Comparison of ENCODE assay signal across 28 cellular contexts in genomic region chr18:69790649-69791048, GRCh38.
"Had no signal": no experiment of that assay in that cellular context is flagged by ENCODE, and none has a peak within 500 bp of the region (broad histone marks: within the 10 kb centered on the region; RNA-seq: fewer than 3 reads in every experiment).

No MANE protein-coding gene starts in this region.

- H3K4me1 ChIP-seq: colonic mucosa, esophagus muscularis mucosa, esophagus squamous epithelium, gastrocnemius medialis, gastroesophageal sphincter, heart left ventricle, heart right ventricle had no signal

- H3K4me3 ChIP-seq: colonic mucosa, coronary artery, dorsolateral prefrontal cortex, esophagus muscularis mucosa, esophagus squamous epithelium, gastrocnemius medialis, gastroesophageal sphincter, heart left ventricle, heart right ventricle had no signal

- H3K9me3 ChIP-seq: colonic mucosa, esophagus muscularis mucosa, esophagus squamous epithelium, gastrocnemius medialis, gastroesophageal sphincter had no signal

- H3K36me3 ChIP-seq: colonic mucosa, esophagus muscularis mucosa, esophagus squamous epithelium, gastrocnemius medialis, gastroesophageal sphincter, heart left ventricle, heart right ventricle had no signal

- H3K27ac ChIP-seq: colonic mucosa, coronary artery, dorsolateral prefrontal cortex, epithelial cell of prostate, esophagus muscularis mucosa, esophagus squamous epithelium, foreskin keratinocyte, gastrocnemius medialis, gastroesophageal sphincter, heart left ventricle, heart right ventricle had no signal

- ATAC-seq: effector memory CD8-positive, alpha-beta T cell; esophagus mucosa; foreskin keratinocyte; gastrocnemius medialis; gastroesophageal sphincter; heart left ventricle; heart right ventricle had no signal

- H3K27me3 ChIP-seq: colonic mucosa, dorsolateral prefrontal cortex, esophagus muscularis mucosa, esophagus squamous epithelium, foreskin keratinocyte, gastrocnemius medialis, gastroesophageal sphincter, heart left ventricle, heart right ventricle had no signal

- FAIRE-seq: colon, endometrium, endothelial cell of umbilical vein, frontal cortex had no signal

- DNase-seq: colonic mucosa; cortex of kidney; dermis blood vessel endothelial cell; dorsolateral prefrontal cortex; effector CD4-positive, alpha-beta T cell; effector CD8-positive, alpha-beta T cell; effector memory CD4-positive, alpha-beta T cell; effector memory CD8-positive, alpha-beta T cell; endodermal cell; erythroblast; esophagus squamous epithelium; foreskin fibroblast; foreskin keratinocyte; foreskin melanocyte; gastrocnemius medialis; glutamatergic neuron; head of caudate nucleus; heart left ventricle; heart right ventricle had no signal
